Comparison of ENCODE assay signal across 9 cellular contexts in genomic region chr10:62373639-62373994, GRCh38. TPM values are rescaled to one million over a fixed set of nuclear protein-coding genes. Genes with fewer than 3 reads are reported as not detected.
A peak's percentile ranks its signal among the peaks of the same experiment; 100 is the strongest.
DNase-seq lines count a peak whose midpoint lies in the region; ATAC-seq and TF ChIP-seq lines count a peak whose summit lies in the region.
"Had no signal": no experiment of that assay in that cellular context is flagged by ENCODE, and none has a peak within 500 bp of the region (broad histone marks: within the 10 kb centered on the region; RNA-seq: fewer than 3 reads in every experiment).

No MANE protein-coding gene starts in this region.

- no peak for TF ChIP-seq POLR2A in gastrocnemius medialis (IDR thresholded peaks at IDR 0.05)

- H3K4me3 ChIP-seq in H7 (ENCODE audit: insufficient read depth, low read depth, low read length) (peak overlapping the region; percentile 43), heart right ventricle (peak overlapping the region in 9 of 10 donors; percentile 38 to 63 (median 60)), gastrocnemius medialis (peak overlapping the region; percentile 36 to 56 (median 41))

- peaks cover 0 to 13% (median 5%) of the 10 kb centered on the region in 9 donors for H3K4me1 ChIP-seq in heart right ventricle
- no peaks in the 10 kb centered on the region for H3K4me1 ChIP-seq in gastrocnemius medialis

- peak overlapping the region; percentile 68 for H3K4me3 Mint-ChIP-seq in activated CD4-positive, alpha-beta memory T cell treated with anti-CD3 and anti-CD28 coated beads, Interleukin-2, amount 10 ng/mL, durations not matched to agents 7 days and 5 days

- ATAC-seq in heart right ventricle, result peak in 3 of 8 donors; percentile 27 to 35 (median 34)
- no peak for ATAC-seq in gastrocnemius medialis

- no peaks in the 10 kb centered on the region for H3K9me3 Mint-ChIP-seq in activated CD4-positive, alpha-beta memory T cell treated with anti-CD3 and anti-CD28 coated beads, Interleukin-2, amount 10 ng/mL, durations not matched to agents 7 days and 5 days

- TF ChIP-seq CTCF in heart right ventricle (IDR thresholded peaks at IDR 0.05) (no peak), gastrocnemius medialis (IDR thresholded peaks at IDR 0.05 in 4 of 5, conservative IDR thresholded peaks at IDR 0.05 in 1 of 5) (no peak)

- in situ Hi-C loops in gastrocnemius medialis (cut with MboI; ENCODE audit: low sequenced_read_pairs in 4 of 4), result no loop called here

- H3K27ac ChIP-seq in heart right ventricle, result peak overlapping the region in 6 of 10 donors; percentile 22 to 67 (median 60)
- H3K27ac ChIP-seq in gastrocnemius medialis, result no peak overlapping the region

- H3K36me3 Mint-ChIP-seq in activated CD4-positive, alpha-beta memory T cell treated with anti-CD3 and anti-CD28 coated beads, Interleukin-2, amount 10 ng/mL, durations not matched to agents 7 days and 5 days (ENCODE audit: low read depth), result no peaks in the 10 kb centered on the region

- peaks cover 20% of the 10 kb centered on the region for H3K27me3 ChIP-seq in H7 (ENCODE audit: control insufficient read depth, insufficient read depth, low read length)
- peaks cover 0 to 36% (median 8%) of the 10 kb centered on the region in 7 donors for H3K27me3 ChIP-seq in heart right ventricle
- peaks cover 12 to 23% (median 17%) of the 10 kb centered on the region in 3 donors for H3K27me3 ChIP-seq in gastrocnemius medialis

- intact Hi-C loops in heart right ventricle (cut with DNase I) (no loop called here), gastrocnemius medialis (cut with DNase I; ENCODE audit: low total_unique reads) (no loop called here)

- 26 to 27% methylated on average over 8 of the region's 8 CpGs for WGBS in heart right ventricle, 2 donors

- no peak overlapping the region for H3K27ac Mint-ChIP-seq in activated CD4-positive, alpha-beta memory T cell treated with anti-CD3 and anti-CD28 coated beads, Interleukin-2, amount 10 ng/mL, durations not matched to agents 7 days and 5 days

- peaks cover 41% of the 10 kb centered on the region for H3K27me3 Mint-ChIP-seq in activated CD4-positive, alpha-beta memory T cell treated with anti-CD3 and anti-CD28 coated beads, Interleukin-2, amount 10 ng/mL, durations not matched to agents 7 days and 5 days

- no peaks in the 10 kb centered on the region for H3K36me3 ChIP-seq in H7 (replicated peaks; ENCODE audit: control insufficient read depth, insufficient read depth, low read length)
- no peaks in the 10 kb centered on the region for H3K36me3 ChIP-seq in heart right ventricle
- H3K36me3 ChIP-seq in gastrocnemius medialis, result no peaks in the 10 kb centered on the region

- CTCF ChIA-PET in activated CD4-positive, alpha-beta memory T cell treated with anti-CD3 and anti-CD28 coated beads, Interleukin-2, amount 10 ng/mL, durations not matched to agents 7 days and 5 days (lab: Charles Lee), result interaction anchor here (0.6 to 1.4 kb wide), 3 partner anchors 50 to 536 kb away, joined by 3 to 4 read pairs (median 3); no protein-coding TSS in a partner anchor

- H3K9me3 ChIP-seq in heart right ventricle (no peaks in the 10 kb centered on the region), gastrocnemius medialis (no peaks in the 10 kb centered on the region)

- peaks cover 10% of the 10 kb centered on the region for H3K4me1 Mint-ChIP-seq in activated CD4-positive, alpha-beta memory T cell treated with anti-CD3 and anti-CD28 coated beads, Interleukin-2, amount 10 ng/mL, durations not matched to agents 7 days and 5 days

- POLR2A ChIA-PET in activated CD4-positive, alpha-beta memory T cell treated with anti-CD3 and anti-CD28 coated beads, Interleukin-2, amount 10 ng/mL, durations not matched to agents 7 days and 5 days (lab: Charles Lee), result interaction anchor here (1.0 kb wide), 1 partner anchor 11 kb away, joined by 5 read pairs; no protein-coding TSS in a partner anchor

- no peak for DNase-seq in H7
- DNase-seq in activated CD4-positive, alpha-beta memory T cell treated with anti-CD3 and anti-CD28 coated beads, Interleukin-2, amount 10 ng/mL, durations not matched to agents 7 days and 5 days, result no peak
- no peak for DNase-seq in heart right ventricle
- no peak for DNase-seq in gastrocnemius medialis
- no peak for DNase-seq in DMS153 (lab: John Stamatoyannopoulos, UW)
- DNase-seq in OCI-M2 (lab: John Stamatoyannopoulos, UW; ENCODE audit: unreplicated experiment), result no peak
- DNase-seq in stimulated activated CD4-positive, alpha-beta T cell treated with anti-CD3 and anti-CD28 coated beads, Interleukin-12 subunit alpha, Interleukin-12 subunit beta, amount 100 ng/mL, for 4 hours, result no peak
- DNase-seq in NCI-H1694 (lab: John Stamatoyannopoulos, UW), result no peak
- DNase-seq: cortex of kidney had no signal

RNA-seq across cellular contexts. Expression of gene ZNF365, which starts 0.6 kb away (rescaled TPM):
- not detected in 2 replicates for total RNA-seq in H7 (2014; rRNA removed; shearing (Covaris generic))
- total RNA-seq in activated CD4-positive, alpha-beta memory T cell treated with anti-CD3 and anti-CD28 coated beads, Interleukin-2, amount 10 ng/mL, durations not matched to agents 7 days and 5 days, result under 1 TPM; 0.23 to 0.35 TPM
- total RNA-seq in heart right ventricle, result under 1 TPM; 0.05 to 0.60 (median 0.20) TPM
- under 1 TPM; 0.07 TPM for polyA plus RNA-seq in heart right ventricle
- not detected for total RNA-seq in gastrocnemius medialis

Comparison
In these comparisons a context has a peak if more than half of its experiments do, and no peak if none do; other contexts are left out.
1. H3K27ac ChIP-seq: peak in heart right ventricle (6 of 10); none in gastrocnemius medialis (0 of 4).
2. Peak in every context shown above with its lines, with median percentiles within 50 percentile points of each other: H3K4me3 ChIP-seq.